Comparison of ENCODE assay signal across 11 cellular contexts in genomic region chr13:59776924-59777690, GRCh38.
A peak's percentile ranks its signal among the peaks of the same experiment; 100 is the strongest.
DNase-seq lines count a peak whose midpoint lies in the region; ATAC-seq and TF ChIP-seq lines count a peak whose summit lies in the region.
"Had no signal": no experiment of that assay in that cellular context is flagged by ENCODE, and none has a peak within 500 bp of the region (broad histone marks: within the 10 kb centered on the region; RNA-seq: fewer than 3 reads in every experiment).

No MANE protein-coding gene starts in this region.

- H3K27me3 Mint-ChIP-seq in naive thymus-derived CD4-positive, alpha-beta T cell: no peaks in the 10 kb centered on the region
- H3K27me3 Mint-ChIP-seq in activated naive CD8-positive, alpha-beta T cell treated with anti-CD3 and anti-CD28 coated beads, Interleukin-2, amount 50 U/mL, for 24 hours: no peaks in the 10 kb centered on the region
- no peaks in the 10 kb centered on the region for H3K27me3 Mint-ChIP-seq in nephron progenitor cell (ENCODE audit: low read depth, poor library complexity)

- H3K27me3 ChIP-seq in uterus: no peaks in the 10 kb centered on the region
- no peaks in the 10 kb centered on the region for H3K27me3 ChIP-seq in naive thymus-derived CD4-positive, alpha-beta T cell (ENCODE audit: control insufficient read depth in 2 of 2, insufficient read depth in 2 of 2, low read length in 2 of 2)

- no peaks in the 10 kb centered on the region for H3K9me3 Mint-ChIP-seq in naive thymus-derived CD4-positive, alpha-beta T cell
- no peaks in the 10 kb centered on the region for H3K9me3 Mint-ChIP-seq in activated naive CD8-positive, alpha-beta T cell treated with anti-CD3 and anti-CD28 coated beads, Interleukin-2, amount 50 U/mL, for 24 hours
- no peaks in the 10 kb centered on the region for H3K9me3 Mint-ChIP-seq in nephron progenitor cell

- H3K4me1 Mint-ChIP-seq in naive thymus-derived CD4-positive, alpha-beta T cell: no peaks in the 10 kb centered on the region
- H3K4me1 Mint-ChIP-seq in activated naive CD8-positive, alpha-beta T cell treated with anti-CD3 and anti-CD28 coated beads, Interleukin-2, amount 50 U/mL, for 24 hours: no peaks in the 10 kb centered on the region
- H3K4me1 Mint-ChIP-seq in nephron progenitor cell: peaks cover 19% of the 10 kb centered on the region

- no peaks in the 10 kb centered on the region for H3K4me1 ChIP-seq in uterus
- no peaks in the 10 kb centered on the region for H3K4me1 ChIP-seq in naive thymus-derived CD4-positive, alpha-beta T cell (ENCODE audit: control insufficient read depth in 2 of 2, insufficient read depth in 2 of 2, low read length in 2 of 2)

- no peaks in the 10 kb centered on the region for H3K9me3 ChIP-seq in uterus
- H3K9me3 ChIP-seq in naive thymus-derived CD4-positive, alpha-beta T cell (ENCODE audit: control insufficient read depth in 2 of 3, low read length in 3 of 3): no peaks in the 10 kb centered on the region

- no peak for TF ChIP-seq POLR2A in uterus (IDR thresholded peaks at IDR 0.05)

- H3K27ac Mint-ChIP-seq in naive thymus-derived CD4-positive, alpha-beta T cell: no peak overlapping the region
- H3K27ac Mint-ChIP-seq in activated naive CD8-positive, alpha-beta T cell treated with anti-CD3 and anti-CD28 coated beads, Interleukin-2, amount 50 U/mL, for 24 hours: no peak overlapping the region
- H3K27ac Mint-ChIP-seq in nephron progenitor cell: no peak overlapping the region

- H3K4me3 Mint-ChIP-seq in naive thymus-derived CD4-positive, alpha-beta T cell: no peak overlapping the region
- H3K4me3 Mint-ChIP-seq in activated naive CD8-positive, alpha-beta T cell treated with anti-CD3 and anti-CD28 coated beads, Interleukin-2, amount 50 U/mL, for 24 hours: no peak overlapping the region
- no peak overlapping the region for H3K4me3 Mint-ChIP-seq in nephron progenitor cell

- DNase-seq in GM04504 (ENCODE audit: low read depth): peak; percentile 51
- peak; percentile 18 for DNase-seq in amniotic stem cell (lab: John Stamatoyannopoulos, UW)
- DNase-seq in kidney tubule cell (ENCODE audit: low spot score): peak; percentile 70
- no peak for DNase-seq in uterus
- no peak for DNase-seq in naive thymus-derived CD4-positive, alpha-beta T cell
- DNase-seq in activated naive CD8-positive, alpha-beta T cell treated with anti-CD3 and anti-CD28 coated beads, Interleukin-2, amount 50 U/mL, for 24 hours: no peak
- no peak for DNase-seq in nephron progenitor cell
- DNase-seq: activated effector memory CD4-positive, alpha-beta T cell treated with Interleukin-2 at 50 U/mL for 16 hours; DMS 273 treated with DMSO at 0.1 percent for 48 hours; WERI-Rb-1 had no signal

- CTCF ChIA-PET in naive thymus-derived CD4-positive, alpha-beta T cell (lab: Charles Lee): no interaction called here

- H3K36me3 ChIP-seq in uterus: no peaks in the 10 kb centered on the region
- no peaks in the 10 kb centered on the region for H3K36me3 ChIP-seq in naive thymus-derived CD4-positive, alpha-beta T cell (ENCODE audit: control insufficient read depth in 2 of 3, insufficient read depth in 3 of 3, low read length in 3 of 3)
- H3K36me3 ChIP-seq: WERI-Rb-1 had no signal

- intact Hi-C loops in uterus (cut with DNase I; ENCODE audit: low total_unique reads): no loop called here
- intact Hi-C loops in naive thymus-derived CD4-positive, alpha-beta T cell (cut with micrococcal nuclease): loop anchor here in 1 of 2 donors (10.0 kb wide), 1 partner anchor 658 kb away; no protein-coding TSS in a partner anchor

- peak; percentile 67 for ATAC-seq in HG03039 (IDR thresholded peaks at IDR 0.05; ENCODE audit: unreplicated experiment)
- ATAC-seq in naive thymus-derived CD4-positive, alpha-beta T cell: no peak
- no peak for ATAC-seq in activated naive CD8-positive, alpha-beta T cell treated with anti-CD3 and anti-CD28 coated beads, Interleukin-2, amount 50 U/mL, for 24 hours

- no peaks in the 10 kb centered on the region for H3K36me3 Mint-ChIP-seq in naive thymus-derived CD4-positive, alpha-beta T cell
- H3K36me3 Mint-ChIP-seq in activated naive CD8-positive, alpha-beta T cell treated with anti-CD3 and anti-CD28 coated beads, Interleukin-2, amount 50 U/mL, for 24 hours (ENCODE audit: low read depth): no peaks in the 10 kb centered on the region
- peaks cover 5% of the 10 kb centered on the region for H3K36me3 Mint-ChIP-seq in nephron progenitor cell (ENCODE audit: low read depth)

- TF ChIP-seq CTCF in uterus (IDR thresholded peaks at IDR 0.05): no peak
- no peak for TF ChIP-seq CTCF in nephron progenitor cell (IDR thresholded peaks at IDR 0.05)

- POLR2A ChIA-PET in naive thymus-derived CD4-positive, alpha-beta T cell (lab: Charles Lee): no interaction called here

- no peak overlapping the region for H3K4me3 ChIP-seq in uterus
- H3K4me3 ChIP-seq in naive thymus-derived CD4-positive, alpha-beta T cell (ENCODE audit: low read length): no peak overlapping the region

- H3K27ac ChIP-seq in uterus: no peak overlapping the region
- no peak overlapping the region for H3K27ac ChIP-seq in naive thymus-derived CD4-positive, alpha-beta T cell (ENCODE audit: low read depth, low read length)
- H3K27ac ChIP-seq: WERI-Rb-1 had no signal

Comparison
In these comparisons a context has a peak if more than half of its experiments do, and no peak if none do; other contexts are left out.
1. DNase-seq: peak in GM04504 (single experiment), amniotic stem cell (single experiment) and kidney tubule cell (single experiment); none in uterus (0 of 2), naive thymus-derived CD4-positive, alpha-beta T cell (0 of 9), activated naive CD8-positive, alpha-beta T cell treated with anti-CD3 and anti-CD28 coated beads, Interleukin-2, amount 50 U/mL, for 24 hours (single experiment) and nephron progenitor cell (single experiment).